Comparison of ENCODE assay signal across 8 cellular contexts in genomic region chr19:38654478-38655079, GRCh38. TPM values are rescaled to one million over a fixed set of nuclear protein-coding genes. Genes with fewer than 3 reads are reported as not detected.
DNase-seq lines count a peak whose midpoint lies in the region; ATAC-seq and TF ChIP-seq lines count a peak whose summit lies in the region.

No MANE protein-coding gene starts in this region.

- peaks cover 22% of the 10 kb centered on the region for H3K27me3 Mint-ChIP-seq in activated naive CD4-positive, alpha-beta T cell treated with anti-CD3 and anti-CD28 coated beads for 36 hours (ENCODE audit: low read depth)

- no peak for TF ChIP-seq CTCF in RWPE1 (conservative IDR thresholded peaks at IDR 0.05; ENCODE audit: low read depth)

- peak; percentile 93 for DNase-seq in EH (ENCODE audit: low read depth)
- no peak for DNase-seq in RWPE1 (ENCODE audit: low spot score)
- peak; percentile 48 for DNase-seq in pons (ENCODE audit: low spot score)
- DNase-seq in activated naive CD4-positive, alpha-beta T cell treated with anti-CD3 and anti-CD28 coated beads for 36 hours = no peak
- no peak for DNase-seq in NOMO-1 treated with dmso at 0.1 percent for 144 hours (lab: John Stamatoyannopoulos, UW; ENCODE audit: unreplicated experiment)
- no peak for DNase-seq in DMS53 treated with DMSO at 0.1 percent for 48 hours (lab: John Stamatoyannopoulos, UW; ENCODE audit: unreplicated experiment)

- peak overlapping the region; percentile 70 for H3K27ac ChIP-seq in RWPE1
- peak overlapping the region; percentile 84 to 89 for H3K27ac ChIP-seq in esophagus (ENCODE audit: low read depth in 2 of 2, low read length in 1 of 2)

- 30 to 32% methylated on average over 8 to 10 of the region's 10 CpGs for WGBS in esophagus, 2 donors

- no peaks in the 10 kb centered on the region for H3K9me3 ChIP-seq in esophagus (ENCODE audit: control insufficient read depth in 2 of 2, insufficient read depth in 1 of 2, low read depth in 1 of 2, low read length in 1 of 2)

- POLR2A ChIA-PET in RWPE1 (lab: Yijun Ruan, JAX; ENCODE audit: low non-redundant PET) = interaction anchor here (0.7 kb wide), 1 partner anchor 79 kb away, joined by 4 read pairs; no protein-coding TSS in a partner anchor

- no peak overlapping the region for H3K27ac Mint-ChIP-seq in activated naive CD4-positive, alpha-beta T cell treated with anti-CD3 and anti-CD28 coated beads for 36 hours

- CTCF ChIA-PET in RWPE1 (lab: Yijun Ruan, JAX) = no interaction called here
- CTCF ChIA-PET in activated naive CD4-positive, alpha-beta T cell treated with anti-CD3 and anti-CD28 coated beads for 36 hours (lab: Charles Lee) = no interaction called here

- no peaks in the 10 kb centered on the region for H3K9me3 Mint-ChIP-seq in activated naive CD4-positive, alpha-beta T cell treated with anti-CD3 and anti-CD28 coated beads for 36 hours

- no peak overlapping the region for H3K4me3 Mint-ChIP-seq in activated naive CD4-positive, alpha-beta T cell treated with anti-CD3 and anti-CD28 coated beads for 36 hours

- intact Hi-C loops in activated naive CD4-positive, alpha-beta T cell treated with anti-CD3 and anti-CD28 coated beads for 36 hours (cut with micrococcal nuclease) = loop anchor here (1.0 to 5.0 kb wide), 6 partner anchors 7 to 243 kb away; partner anchors contain the start of genes ACTN4, EIF3K, NFKBIB and RASGRP4

- no peaks in the 10 kb centered on the region for H3K27me3 ChIP-seq in esophagus (ENCODE audit: control insufficient read depth in 1 of 2, insufficient read depth in 2 of 2, low read length in 2 of 2)

- no peak overlapping the region for H3K4me3 ChIP-seq in esophagus (ENCODE audit: low read depth in 1 of 2, low read length in 2 of 2)

- no peak for ATAC-seq in activated CD4-positive, CD25-positive, alpha-beta regulatory T cell treated with anti-CD3 and anti-CD28 coated beads, Interleukin-2, amount 50 U/mL, for 24 hours

- peaks cover 9% of the 10 kb centered on the region for H3K36me3 Mint-ChIP-seq in activated naive CD4-positive, alpha-beta T cell treated with anti-CD3 and anti-CD28 coated beads for 36 hours (ENCODE audit: low read depth)

- peaks cover 5 to 25% of the 10 kb centered on the region in 2 donors for H3K4me1 ChIP-seq in esophagus (ENCODE audit: control insufficient read depth in 2 of 2, insufficient read depth in 2 of 2, low read length in 1 of 2)

- H3K36me3 ChIP-seq in esophagus (ENCODE audit: control insufficient read depth in 2 of 2, insufficient read depth in 2 of 2, low read length in 1 of 2) = no peaks in the 10 kb centered on the region

- H3K4me1 Mint-ChIP-seq in activated naive CD4-positive, alpha-beta T cell treated with anti-CD3 and anti-CD28 coated beads for 36 hours (ENCODE audit: low read depth) = peaks cover 65% of the 10 kb centered on the region

RNA-seq across cellular contexts. Expression of gene ACTN4, which starts 7.1 kb away (rescaled TPM):
- 100 to 1,000 TPM; 261 to 376 TPM for polyA plus RNA-seq in esophagus
- 100 to 1,000 TPM; 117 to 119 TPM for total RNA-seq in activated naive CD4-positive, alpha-beta T cell treated with anti-CD3 and anti-CD28 coated beads for 36 hours

RNA-seq across cellular contexts. Expression of gene EIF3K, which starts 35.6 kb away (rescaled TPM):
- polyA plus RNA-seq in esophagus = 100 to 1,000 TPM; 248 to 396 TPM
- 100 to 1,000 TPM; 299 to 324 TPM for total RNA-seq in activated naive CD4-positive, alpha-beta T cell treated with anti-CD3 and anti-CD28 coated beads for 36 hours

RNA-seq across cellular contexts. Expression of gene MAP4K1, which starts 36.8 kb away (rescaled TPM):
- 1 to 10 TPM; 3.3 to 7.3 TPM for polyA plus RNA-seq in esophagus
- total RNA-seq in activated naive CD4-positive, alpha-beta T cell treated with anti-CD3 and anti-CD28 coated beads for 36 hours = 100 to 1,000 TPM; 135 to 148 TPM

Comparison
In these comparisons a context has a peak if more than half of its experiments do, and no peak if none do; other contexts are left out.
1. DNase-seq: peak in EH (single experiment) and pons (single experiment); none in RWPE1 (single experiment), activated naive CD4-positive, alpha-beta T cell treated with anti-CD3 and anti-CD28 coated beads for 36 hours (single experiment), NOMO-1 treated with dmso at 0.1 percent for 144 hours (single experiment) and DMS53 treated with DMSO at 0.1 percent for 48 hours (single experiment).